Comparison of ENCODE assay signal across 7 cellular contexts in the genomic region with DNA sequence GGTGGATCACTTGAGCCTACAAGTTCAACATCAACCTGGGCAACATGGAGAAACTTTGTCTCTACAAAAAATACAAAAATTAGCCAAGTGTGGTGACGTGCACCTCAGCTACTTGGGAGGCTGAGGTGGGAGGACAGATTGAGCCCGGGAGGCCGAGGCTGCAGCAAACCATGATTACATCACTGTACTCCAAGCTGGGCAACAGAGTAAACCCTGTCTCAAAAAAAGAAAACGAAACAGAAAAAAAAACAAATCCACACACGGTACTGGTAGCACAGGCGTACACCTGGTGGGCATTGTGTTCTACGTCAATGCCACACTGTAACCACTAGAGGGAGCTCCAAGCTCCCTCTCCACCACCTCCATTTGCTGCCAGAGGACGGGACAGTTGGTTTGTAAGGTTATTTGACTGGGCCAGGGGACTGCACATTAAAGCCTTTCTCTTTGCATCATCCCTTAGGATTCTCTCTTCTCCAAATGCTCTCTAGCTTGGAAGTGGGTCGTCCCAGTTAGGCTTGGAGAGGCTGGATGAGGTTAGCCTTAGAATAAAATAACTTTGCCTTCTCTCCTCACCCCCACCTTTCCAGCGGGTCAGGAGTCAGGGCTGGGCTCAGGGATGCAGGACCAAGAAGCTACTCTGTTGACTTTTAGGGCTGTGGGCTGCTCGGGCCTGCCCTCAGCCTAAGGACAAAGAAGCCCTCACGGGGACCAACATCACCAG.
DNase-seq lines count a peak whose midpoint lies in the region; ATAC-seq and TF ChIP-seq lines count a peak whose summit lies in the region.

No MANE protein-coding gene starts in this region.

- no peaks in the 10 kb centered on the region for H3K27me3 ChIP-seq in rectal smooth muscle tissue (ENCODE audit: control insufficient read depth, insufficient read depth, low read length)

- peak; percentile 92 for TF ChIP-seq CTCF in GM20000 (IDR thresholded peaks at IDR 0.05; ENCODE audit: extremely low read depth, missing control alignments)
- peak; percentile 96 for TF ChIP-seq CTCF in glutamatergic neuron (IDR thresholded peaks at IDR 0.05; ENCODE audit: partially characterized antibody, unreplicated experiment)

- peaks cover 12% of the 10 kb centered on the region for H3K9me3 Mint-ChIP-seq in glutamatergic neuron (ENCODE audit: unreplicated experiment)

- peak; percentile 68 for ATAC-seq in HG03521 (IDR thresholded peaks at IDR 0.05; ENCODE audit: unreplicated experiment)

- H3K36me3 ChIP-seq in rectal smooth muscle tissue (ENCODE audit: control insufficient read depth, insufficient read depth, low read length) = peaks cover 20% of the 10 kb centered on the region

- no peak overlapping the region for H3K4me3 ChIP-seq in rectal smooth muscle tissue (ENCODE audit: low read length)

- no peak overlapping the region for H3K9ac ChIP-seq in rectal smooth muscle tissue (ENCODE audit: low read length)

- no peaks in the 10 kb centered on the region for H3K36me3 Mint-ChIP-seq in glutamatergic neuron (ENCODE audit: unreplicated experiment)

- H3K27ac Mint-ChIP-seq in glutamatergic neuron (ENCODE audit: unreplicated experiment) = no peak overlapping the region

- H3K27ac ChIP-seq in rectal smooth muscle tissue (ENCODE audit: low read depth, low read length) = peak overlapping the region; percentile 78

- H3K4me3 Mint-ChIP-seq in glutamatergic neuron (ENCODE audit: unreplicated experiment) = no peak overlapping the region

- H3K4me1 Mint-ChIP-seq in glutamatergic neuron (ENCODE audit: low read depth, unreplicated experiment) = peaks cover 53% of the 10 kb centered on the region

- peaks cover 6% of the 10 kb centered on the region for H3K27me3 Mint-ChIP-seq in glutamatergic neuron (ENCODE audit: unreplicated experiment)

- H3K4me1 ChIP-seq in rectal smooth muscle tissue (ENCODE audit: control insufficient read depth, insufficient read depth, low read length) = peaks cover 41% of the 10 kb centered on the region

- DNase-seq in GDM1 (lab: John Stamatoyannopoulos, UW) = peak; percentile 32
- DNase-seq in GM20000 (ENCODE audit: low spot score) = peak; percentile 78
- DNase-seq in RPMI8226 = peak; percentile 68
- DNase-seq in activated naive CD4-positive, alpha-beta T cell treated with Interleukin-2 at 50 U/mL for 16 hours = peak; percentile 34
- peak; percentile 56 for DNase-seq in glutamatergic neuron
